Comparison of ENCODE assay signal across 31 cellular contexts in genomic region chr18:43213816-43214215, GRCh38.
"Had no signal": no experiment of that assay in that cellular context is flagged by ENCODE, and none has a peak within 500 bp of the region (broad histone marks: within the 10 kb centered on the region; RNA-seq: fewer than 3 reads in every experiment).

No MANE protein-coding gene starts in this region.

- H3K9me3 Mint-ChIP-seq: nephron, neural progenitor cell, type B pancreatic cell had no signal

- H3K9me3 ChIP-seq: ovary, psoas muscle, suprapubic skin, testis, tibial artery, transverse colon, upper lobe of right lung, uterus had no signal

- H3K27ac ChIP-seq: neural progenitor cell, ovary, parathyroid adenoma, psoas muscle, skin epidermis, spleen, suprapubic skin, testis, tibial artery, transverse colon, upper lobe of right lung, uterus had no signal

- H3K4me2 ChIP-seq: neural progenitor cell, smooth muscle cell had no signal

- H2AFZ ChIP-seq: neural progenitor cell, parathyroid adenoma had no signal

- H3K4me3 Mint-ChIP-seq: natural killer cell; nephron; neural progenitor cell; stimulated activated memory B cell treated with anti-CD40 and anti-IgM and Interleukin-4, amounts not matched to agents 10 μg/mL and 1 μg/mL and 100 μg/mL, for 72 hours; stimulated activated naive CD8-positive, alpha-beta T cell treated with anti-CD3 and anti-CD28 coated beads, Interleukin-15, amount 100 ng/mL, for 72 hours; type B pancreatic cell had no signal

- DNase-seq: natural killer cell; occipital lobe; ovary; posterior cingulate gyrus; psoas muscle; right cardiac atrium; spleen; stimulated activated CD4-positive, alpha-beta T cell treated with anti-CD3 and anti-CD28 coated beads, Interleukin-12 subunit alpha, Interleukin-12 subunit beta, amount 100 ng/mL, for 4 hours; stimulated activated CD4-positive, alpha-beta T cell treated with anti-CD3 and anti-CD28 coated beads, Interleukin-1b, Interleukin-23, amount 100 ng/mL, for 48 hours; stimulated activated CD4-positive, alpha-beta T cell treated with anti-CD3 and anti-CD28 coated beads, Interleukin-4, amount 100 ng/mL, for 1 hour; stimulated activated CD4-positive, alpha-beta T cell treated with anti-CD3 and anti-CD28 coated beads, Interleukin-4, amount 100 ng/mL, for 4 hours; stimulated activated CD8-positive, alpha-beta memory T cell treated with anti-CD3 and anti-CD28 coated beads, Interleukin-4, amount 100 ng/mL, for 48 hours; stimulated activated naive CD4-positive, alpha-beta T cell; stimulated activated naive CD8-positive, alpha-beta T cell treated with anti-CD3 and anti-CD28 coated beads, Interleukin-15, amount 100 ng/mL, for 72 hours; stimulated activated naive CD8-positive, alpha-beta T cell treated with anti-CD3 and anti-CD28 coated beads, Interleukin-15, Interleukin-2, amounts not matched to agents 100 U/mL and 50 U/mL, for 24 hours; substantia nigra; testis; tibial artery; transverse colon; upper lobe of right lung; uterus had no signal

- H3K36me3 Mint-ChIP-seq: natural killer cell; neural progenitor cell; stimulated activated memory B cell treated with anti-CD40 and anti-IgM and Interleukin-4, amounts not matched to agents 10 μg/mL and 1 μg/mL and 100 μg/mL, for 72 hours; type B pancreatic cell had no signal

- H3K36me3 ChIP-seq: neural progenitor cell, ovary, spleen, suprapubic skin, tibial artery, transverse colon, upper lobe of right lung, uterus had no signal

- H3K27me3 ChIP-seq: neural progenitor cell, ovary, spleen, suprapubic skin, testis, tibial artery, transverse colon, upper lobe of right lung, uterus had no signal

- H3K4me1 Mint-ChIP-seq: natural killer cell; nephron; stimulated activated memory B cell treated with anti-CD40 and anti-IgM and Interleukin-4, amounts not matched to agents 10 μg/mL and 1 μg/mL and 100 μg/mL, for 72 hours; stimulated activated naive CD8-positive, alpha-beta T cell treated with anti-CD3 and anti-CD28 coated beads, Interleukin-15, amount 100 ng/mL, for 72 hours had no signal

- H3K9ac ChIP-seq: neural progenitor cell, parathyroid adenoma had no signal

- H3K4me1 ChIP-seq: neural progenitor cell, parathyroid adenoma, psoas muscle, spleen, suprapubic skin, testis, tibial artery, transverse colon, upper lobe of right lung, uterus had no signal

- H3K4me3 ChIP-seq: neural progenitor cell, ovary, psoas muscle, skin epidermis, smooth muscle cell, spleen, suprapubic skin, testis, tibial artery, transverse colon, upper lobe of right lung, uterus had no signal

- ATAC-seq: natural killer cell; psoas muscle; right cardiac atrium; sciatic nerve; stimulated activated memory B cell treated with anti-CD40 and anti-IgM and Interleukin-4, amounts not matched to agents 10 μg/mL and 1 μg/mL and 100 μg/mL, for 72 hours; stimulated activated naive CD8-positive, alpha-beta T cell treated with anti-CD3 and anti-CD28 coated beads, Interleukin-15, amount 100 ng/mL, for 72 hours; stimulated activated naive CD8-positive, alpha-beta T cell treated with anti-CD3 and anti-CD28 coated beads, Interleukin-15, Interleukin-2, amounts not matched to agents 100 U/mL and 50 U/mL, for 24 hours; upper lobe of right lung had no signal

- H3K27me3 Mint-ChIP-seq: progenitor cell of endocrine pancreas; stimulated activated memory B cell treated with anti-CD40 and anti-IgM and Interleukin-4, amounts not matched to agents 10 μg/mL and 1 μg/mL and 100 μg/mL, for 72 hours; stimulated activated naive CD8-positive, alpha-beta T cell treated with anti-CD3 and anti-CD28 coated beads, Interleukin-15, amount 100 ng/mL, for 72 hours; type B pancreatic cell had no signal

- H3K27ac Mint-ChIP-seq: natural killer cell; nephron; neural progenitor cell; progenitor cell of endocrine pancreas; stimulated activated memory B cell treated with anti-CD40 and anti-IgM and Interleukin-4, amounts not matched to agents 10 μg/mL and 1 μg/mL and 100 μg/mL, for 72 hours; stimulated activated naive CD8-positive, alpha-beta T cell treated with anti-CD3 and anti-CD28 coated beads, Interleukin-15, amount 100 ng/mL, for 72 hours; type B pancreatic cell had no signal
